25 cellular contexts compared by ENCODE assay signal in the genomic region with DNA sequence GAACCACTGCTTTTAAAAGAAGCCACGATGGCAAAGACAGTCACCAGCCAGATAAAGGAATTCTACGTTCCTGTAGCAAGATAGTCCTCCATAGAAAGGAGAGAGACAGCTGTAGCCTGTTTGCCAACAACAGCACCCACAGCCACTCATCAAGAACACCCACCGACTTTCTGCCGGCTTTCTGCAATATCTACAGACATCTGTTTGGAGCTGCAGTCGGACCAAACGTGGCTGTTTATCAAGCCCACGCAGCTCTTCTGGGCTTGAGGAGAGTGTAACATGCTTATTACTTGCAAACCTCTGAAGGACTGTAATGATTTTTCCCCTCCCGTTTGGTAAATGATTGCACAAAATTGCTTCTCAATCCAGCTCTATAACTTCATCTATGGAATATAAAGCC.
DNase-seq lines count a peak whose midpoint lies in the region; ATAC-seq and TF ChIP-seq lines count a peak whose summit lies in the region.
"Had no signal": no experiment of that assay in that cellular context is flagged by ENCODE, and none has a peak within 500 bp of the region (broad histone marks: within the 10 kb centered on the region; RNA-seq: fewer than 3 reads in every experiment).

No MANE protein-coding gene starts in this region.

- DNase-seq in DMS 273 (lab: John Stamatoyannopoulos, UW; ENCODE audit: unreplicated experiment) (peak; percentile 41), DMS 273 treated with DMSO at 0.1 percent for 48 hours (lab: John Stamatoyannopoulos, UW) (no peak), anterior cingulate cortex (lab: John Stamatoyannopoulos, UW) (peak in 33 of 58 donors; percentile 0 to 77 (median 25)), left ventricle myocardium superior (no peak)
- DNase-seq: CD4-positive, alpha-beta T cell; EL; GDM1; H9; HFFc6; MM.1S; NCI-H2029 treated with DMSO at 0.1 percent for 48 hours; NCI-H226; NCI-H510A treated with DMSO at 0.1 percent for 48 hours; NCI-H774; PC-9; Right ventricle myocardium superior had no signal

- no peak for TF ChIP-seq RAD21 in neural cell (conservative IDR thresholded peaks at IDR 0.05)

- no peaks in the 10 kb centered on the region for H3K79me2 ChIP-seq in neural cell (replicated peaks; ENCODE audit: insufficient read depth, low read length)

- H4K20me1 ChIP-seq in neural cell (ENCODE audit: insufficient read depth) = no peaks in the 10 kb centered on the region
- H4K20me1 ChIP-seq: BLaER1 treated with 17β-estradiol and CSF1 and Interleukin-3, amounts not matched to agents 10 nM and 100 nM had no signal

- H3K27ac ChIP-seq in neural cell (ENCODE audit: low read length) = peak overlapping the region; percentile 3
- H3K27ac ChIP-seq: 22Rv1; BLaER1 treated with 17β-estradiol and CSF1 and Interleukin-3, amounts not matched to agents 10 nM and 100 nM; KMS-11; PC-9; SJSA1 had no signal

- no peaks in the 10 kb centered on the region for H3K9me2 ChIP-seq in neural cell (ENCODE audit: insufficient read depth, low read length)

- H3K36me3 ChIP-seq in neural cell (ENCODE audit: insufficient read depth, low read length) = no peaks in the 10 kb centered on the region
- H3K36me3 ChIP-seq: BLaER1 treated with 17β-estradiol and CSF1 and Interleukin-3, amounts not matched to agents 10 nM and 100 nM; SJSA1 had no signal

- TF ChIP-seq CTCF in neural cell (IDR thresholded peaks at IDR 0.05; ENCODE audit: poor library complexity, severe bottlenecking) = no peak

- no peak for TF ChIP-seq EP300 in neural cell (conservative IDR thresholded peaks at IDR 0.05; ENCODE audit: poor library complexity, severe bottlenecking)

- ATAC-seq in HG02642 (IDR thresholded peaks at IDR 0.05; ENCODE audit: poor library complexity, unreplicated experiment) (no peak), left ventricle myocardium superior (no peak), GM21529 (IDR thresholded peaks at IDR 0.05; ENCODE audit: unreplicated experiment) (no peak)
- ATAC-seq: GM12878, GM23338 had no signal

- intact Hi-C loops in left ventricle myocardium superior (cut with micrococcal nuclease) = no loop called here

- no peak overlapping the region for H2AFZ ChIP-seq in neural cell (ENCODE audit: low read depth, low read length)
- H2AFZ ChIP-seq: GM23338, PC-9 had no signal

- no peak overlapping the region for H3K9ac ChIP-seq in neural cell (ENCODE audit: low read length)
- H3K9ac ChIP-seq: BLaER1 treated with 17β-estradiol and CSF1 and Interleukin-3, amounts not matched to agents 10 nM and 100 nM; KMS-11 had no signal

- no peak overlapping the region for H3K4me2 ChIP-seq in neural cell (ENCODE audit: low read length)
- H3K4me2 ChIP-seq: BLaER1 treated with 17β-estradiol and CSF1 and Interleukin-3, amounts not matched to agents 10 nM and 100 nM; GM23338; KMS-11; PC-9 had no signal

- H3K4me3 ChIP-seq in neural cell (ENCODE audit: low read length) = no peak overlapping the region
- H3K4me3 ChIP-seq: BLaER1 treated with 17β-estradiol and CSF1 and Interleukin-3, amounts not matched to agents 10 nM and 100 nM; GM12878; GM23338; PC-9; SJSA1 had no signal

- no peaks in the 10 kb centered on the region for H3K9me3 ChIP-seq in neural cell (ENCODE audit: low read length)
- H3K9me3 ChIP-seq: BLaER1 treated with 17β-estradiol and CSF1 and Interleukin-3, amounts not matched to agents 10 nM and 100 nM; SJSA1 had no signal

- H3K27me3 ChIP-seq in neural cell (ENCODE audit: insufficient read depth, low read depth, low read length) = no peaks in the 10 kb centered on the region
- H3K27me3 ChIP-seq: BLaER1 treated with 17β-estradiol and CSF1 and Interleukin-3, amounts not matched to agents 10 nM and 100 nM; SJSA1 had no signal

- no peaks in the 10 kb centered on the region for H3F3A ChIP-seq in neural cell (ENCODE audit: insufficient read depth, low read length, poor library complexity, severe bottlenecking)

TF ChIP-seq in neural cell, 6 proteins besides CTCF, POLR2A, EP300 and RAD21:
- TF ChIP-seq, protein P1, sequence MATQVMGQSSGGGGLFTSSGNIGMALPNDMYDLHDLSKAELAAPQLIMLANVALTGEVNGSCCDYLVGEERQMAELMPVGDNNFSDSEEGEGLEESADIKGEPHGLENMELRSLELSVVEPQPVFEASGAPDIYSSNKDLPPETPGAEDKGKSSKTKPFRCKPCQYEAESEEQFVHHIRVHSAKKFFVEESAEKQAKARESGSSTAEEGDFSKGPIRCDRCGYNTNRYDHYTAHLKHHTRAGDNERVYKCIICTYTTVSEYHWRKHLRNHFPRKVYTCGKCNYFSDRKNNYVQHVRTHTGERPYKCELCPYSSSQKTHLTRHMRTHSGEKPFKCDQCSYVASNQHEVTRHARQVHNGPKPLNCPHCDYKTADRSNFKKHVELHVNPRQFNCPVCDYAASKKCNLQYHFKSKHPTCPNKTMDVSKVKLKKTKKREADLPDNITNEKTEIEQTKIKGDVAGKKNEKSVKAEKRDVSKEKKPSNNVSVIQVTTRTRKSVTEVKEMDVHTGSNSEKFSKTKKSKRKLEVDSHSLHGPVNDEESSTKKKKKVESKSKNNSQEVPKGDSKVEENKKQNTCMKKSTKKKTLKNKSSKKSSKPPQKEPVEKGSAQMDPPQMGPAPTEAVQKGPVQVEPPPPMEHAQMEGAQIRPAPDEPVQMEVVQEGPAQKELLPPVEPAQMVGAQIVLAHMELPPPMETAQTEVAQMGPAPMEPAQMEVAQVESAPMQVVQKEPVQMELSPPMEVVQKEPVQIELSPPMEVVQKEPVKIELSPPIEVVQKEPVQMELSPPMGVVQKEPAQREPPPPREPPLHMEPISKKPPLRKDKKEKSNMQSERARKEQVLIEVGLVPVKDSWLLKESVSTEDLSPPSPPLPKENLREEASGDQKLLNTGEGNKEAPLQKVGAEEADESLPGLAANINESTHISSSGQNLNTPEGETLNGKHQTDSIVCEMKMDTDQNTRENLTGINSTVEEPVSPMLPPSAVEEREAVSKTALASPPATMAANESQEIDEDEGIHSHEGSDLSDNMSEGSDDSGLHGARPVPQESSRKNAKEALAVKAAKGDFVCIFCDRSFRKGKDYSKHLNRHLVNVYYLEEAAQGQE (IDR thresholded peaks at IDR 0.05; ENCODE audit: borderline replicate concordance) = no peak
- no peak for TF ChIP-seq EZH2 (IDR thresholded peaks at IDR 0.05; ENCODE audit: borderline replicate concordance, insufficient read depth, low read length, poor library complexity, severe bottlenecking)
- TF ChIP-seq POLR2AphosphoS5 (IDR thresholded peaks at IDR 0.05) = no peak
- TF ChIP-seq MXI1 (conservative IDR thresholded peaks at IDR 0.05; ENCODE audit: poor library complexity, severe bottlenecking) = no peak
- TF ChIP-seq TAF1 (IDR thresholded peaks at IDR 0.05; ENCODE audit: low read depth) = no peak
- no peak for TF ChIP-seq SMC3 (conservative IDR thresholded peaks at IDR 0.05; ENCODE audit: poor library complexity)

Comparison
In these comparisons a context has a peak if more than half of its experiments do, and no peak if none do; other contexts are left out.
1. DNase-seq: peak in DMS 273 (single experiment) and anterior cingulate cortex (33 of 58); none in DMS 273 treated with DMSO at 0.1 percent for 48 hours (single experiment) and left ventricle myocardium superior (single experiment).